In the genomic region with DNA sequence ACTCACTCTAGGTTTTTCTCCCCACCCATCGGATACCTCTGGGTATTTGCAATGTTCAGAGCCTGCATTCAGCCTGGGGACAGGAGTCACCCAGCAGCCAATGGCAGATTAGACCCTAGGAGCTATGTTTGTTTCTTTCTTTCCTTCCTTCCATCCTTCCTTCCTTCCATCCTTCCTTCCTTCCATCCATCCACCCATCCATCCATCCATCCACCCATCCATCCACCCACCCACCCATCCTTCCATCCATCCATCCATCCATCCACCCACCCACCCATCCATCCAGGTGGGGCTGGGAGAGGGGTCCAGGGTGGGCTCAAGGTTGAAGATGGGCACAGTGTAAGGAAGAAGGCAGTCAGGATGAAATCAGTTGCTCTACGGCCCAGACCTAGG, we compare ENCODE assay signal across 26 cellular contexts.
"Had no signal": no experiment of that assay in that cellular context is flagged by ENCODE, and none has a peak within 500 bp of the region (broad histone marks: within the 10 kb centered on the region; RNA-seq: fewer than 3 reads in every experiment).

No MANE protein-coding gene starts in this region.

- H3K4me1 ChIP-seq: right lobe of liver had no signal

- H3K9me3 Mint-ChIP-seq: endodermal cell; naive thymus-derived CD8-positive, alpha-beta T cell; neural crest cell; stimulated activated naive CD8-positive, alpha-beta T cell treated with anti-CD3 and anti-CD28 coated beads, Interleukin-15, amount 100 ng/mL, for 72 hours had no signal

- DNase-seq: effector CD4-positive, alpha-beta T cell; foreskin fibroblast; gastrocnemius medialis; heart left ventricle; left colon; left ventricle myocardium superior; lower lobe of right lung; naive thymus-derived CD8-positive, alpha-beta T cell; right lobe of liver; small intestine; stimulated activated CD4-positive, alpha-beta T cell treated with anti-CD3 and anti-CD28 coated beads, Interleukin-15, amount 100 ng/mL, for 24 hours; stimulated activated CD4-positive, alpha-beta T cell treated with anti-CD3 and anti-CD28 coated beads, Interleukin-2, amount 100 ng/mL, for 48 hours; stimulated activated naive CD4-positive, alpha-beta T cell; stimulated activated naive CD8-positive, alpha-beta T cell treated with anti-CD3 and anti-CD28 coated beads, Interleukin-15, amount 100 ng/mL, for 72 hours; thyroid gland; trophoblast cell had no signal

- ATAC-seq: esophagus mucosa; gastrocnemius medialis; heart left ventricle; left colon; left ventricle myocardium superior; lower lobe of right lung; naive thymus-derived CD8-positive, alpha-beta T cell; right lobe of liver; stimulated activated naive CD8-positive, alpha-beta T cell treated with anti-CD3 and anti-CD28 coated beads, Interleukin-15, amount 100 ng/mL, for 72 hours had no signal

- H3K9me3 ChIP-seq: gastrocnemius medialis, heart left ventricle, lower lobe of right lung, right lobe of liver, suprapubic skin, thyroid gland, vagina had no signal

- H3K4me1 Mint-ChIP-seq: endodermal cell had no signal

- H3K4me3 Mint-ChIP-seq: endodermal cell; naive thymus-derived CD8-positive, alpha-beta T cell; neural crest cell; stimulated activated naive CD8-positive, alpha-beta T cell treated with anti-CD3 and anti-CD28 coated beads, Interleukin-15, amount 100 ng/mL, for 72 hours had no signal

- H3K4me3 ChIP-seq: coronary artery, gastrocnemius medialis, heart left ventricle, hepatocyte, lower lobe of right lung, right lobe of liver, suprapubic skin, thyroid gland, vagina had no signal

- H3K27me3 Mint-ChIP-seq: naive thymus-derived CD8-positive, alpha-beta T cell; stimulated activated naive CD8-positive, alpha-beta T cell treated with anti-CD3 and anti-CD28 coated beads, Interleukin-15, amount 100 ng/mL, for 72 hours had no signal

- H3K27me3 ChIP-seq: gastrocnemius medialis, heart left ventricle, hepatocyte, right lobe of liver, suprapubic skin, thyroid gland, vagina had no signal

- H3K36me3 ChIP-seq: gastrocnemius medialis, right lobe of liver, thyroid gland, vagina had no signal

- H3K27ac Mint-ChIP-seq: endodermal cell, progenitor cell of endocrine pancreas had no signal

- H3K27ac ChIP-seq: coronary artery, epithelial cell of prostate, gastrocnemius medialis, hepatocyte, lower lobe of right lung, parathyroid adenoma, right lobe of liver, suprapubic skin, thyroid gland, vagina had no signal
